ENCODE assay signal across 24 cellular contexts in genomic region chr15:33357845-33358244, GRCh38. TPM values are rescaled to one million over a fixed set of nuclear protein-coding genes. Genes with fewer than 3 reads are reported as not detected.
DNase-seq lines count a peak whose midpoint lies in the region; ATAC-seq, FAIRE-seq and TF ChIP-seq lines count a peak whose summit lies in the region.
"Had no signal": no experiment of that assay in that cellular context is flagged by ENCODE, and none has a peak within 500 bp of the region (broad histone marks: within the 10 kb centered on the region; RNA-seq: fewer than 3 reads in every experiment).

No MANE protein-coding gene starts in this region.

- H3K79me2 ChIP-seq in H1 (ENCODE audit: control insufficient read depth in 1 of 2, insufficient read depth in 2 of 2, low read length in 2 of 2) (no peaks in the 10 kb centered on the region), mesendoderm (ENCODE audit: control insufficient read depth, insufficient read depth, low read length) (no peaks in the 10 kb centered on the region)

- peaks cover 7 to 13% of the 10 kb centered on the region in 2 donors for H3K27me3 Mint-ChIP-seq in T-cell

- no peak overlapping the region for H3K4ac ChIP-seq in H1 (replicated peaks; ENCODE audit: insufficient read length, low read depth, low read length)
- no peak overlapping the region for H3K4ac ChIP-seq in mesendoderm (ENCODE audit: low read depth, low read length)

- intact Hi-C loops in psoas muscle (cut with DNase I): no loop called here
- intact Hi-C loops in esophagus muscularis mucosa (cut with DNase I): no loop called here

- peaks cover 38% of the 10 kb centered on the region for H3K4me1 ChIP-seq in SJCRH30
- H3K4me1 ChIP-seq in H1 (replicated peaks in 1 of 4; ENCODE audit: control insufficient read depth in 3 of 4, insufficient read depth in 4 of 4, low read length in 3 of 4): no peaks in the 10 kb centered on the region
- no peaks in the 10 kb centered on the region for H3K4me1 ChIP-seq in mesendoderm (ENCODE audit: control insufficient read depth, low read depth, low read length)
- no peaks in the 10 kb centered on the region for H3K4me1 ChIP-seq in psoas muscle
- no peaks in the 10 kb centered on the region for H3K4me1 ChIP-seq in esophagus muscularis mucosa

- no peak overlapping the region for H3K27ac Mint-ChIP-seq in T-cell
- H3K27ac Mint-ChIP-seq: GM23338, IgD-negative memory B cell had no signal

- no peak overlapping the region for H4K91ac ChIP-seq in H1 (replicated peaks; ENCODE audit: insufficient read length, low read length)

- H3K9me3 ChIP-seq in SJCRH30 (replicated peaks) (no peaks in the 10 kb centered on the region; the same call in 1 of the 2 replicates), H1 (ENCODE audit: insufficient read depth in 2 of 2, low read depth in 1 of 2, low read length in 1 of 2) (no peaks in the 10 kb centered on the region), psoas muscle (no peaks in the 10 kb centered on the region), esophagus muscularis mucosa (no peaks in the 10 kb centered on the region)

- CTCF ChIA-PET in H1 (lab: Charles Lee; ENCODE audit: partially characterized antibody): interaction anchor here (0.8 to 1.6 kb wide), 2 partner anchors 44 to 63 kb away, joined by 3 to 4 read pairs; no protein-coding TSS in a partner anchor
- CTCF ChIA-PET in T-cell (lab: Charles Lee): no interaction called here

- H3K36me3 ChIP-seq in SJCRH30 (no peaks in the 10 kb centered on the region), H1 (ENCODE audit: control insufficient read depth in 2 of 4, insufficient read depth in 4 of 4, low read length in 3 of 4) (no peaks in the 10 kb centered on the region), mesendoderm (ENCODE audit: control insufficient read depth, insufficient read depth, low read length) (no peaks in the 10 kb centered on the region), psoas muscle (ENCODE audit: insufficient read depth in 1 of 2, low read depth in 1 of 2) (no peaks in the 10 kb centered on the region), esophagus muscularis mucosa (no peaks in the 10 kb centered on the region)

- H3K4me3 ChIP-seq in SJCRH30 (0 out of 2 replicates have a peak overlapping the region, but pooled peaks have one; percentile 6), H1 (ENCODE audit: extremely low read depth in 1 of 4, insufficient read depth in 2 of 4, low read depth in 3 of 4, low read length in 4 of 4) (no peak overlapping the region), mesendoderm (ENCODE audit: low read length) (no peak overlapping the region), psoas muscle (no peak overlapping the region), esophagus muscularis mucosa (no peak overlapping the region)
- H3K4me3 ChIP-seq: GM23338 had no signal

- H3K23me2 ChIP-seq in H1 (ENCODE audit: low read depth, low read length): no peaks in the 10 kb centered on the region

- no peak overlapping the region for H3K4me3 Mint-ChIP-seq in T-cell
- H3K4me3 Mint-ChIP-seq: GM23338, IgD-negative memory B cell had no signal

- peak overlapping the region; percentile 41; the same call in 1 of the 2 replicates for H2AFZ ChIP-seq in H1 (ENCODE audit: low read length)
- H2AFZ ChIP-seq: GM23338 had no signal

- H3K14ac ChIP-seq in H1 (ENCODE audit: insufficient read length): no peak overlapping the region

- H2BK20ac ChIP-seq in H1 (ENCODE audit: low read length): no peak overlapping the region

- H3K4me2 ChIP-seq in H1 (ENCODE audit: insufficient read depth in 1 of 2, low read depth in 2 of 2, low read length in 2 of 2) (no peak overlapping the region), mesendoderm (ENCODE audit: low read length) (no peak overlapping the region)
- H3K4me2 ChIP-seq: GM23338 had no signal

- no peaks in the 10 kb centered on the region for H3K36me3 Mint-ChIP-seq in T-cell
- H3K36me3 Mint-ChIP-seq: IgD-negative memory B cell had no signal

- H4K5ac ChIP-seq in H1 (ENCODE audit: insufficient read length, low read depth, low read length): no peak overlapping the region
- H4K5ac ChIP-seq in mesendoderm (ENCODE audit: low read length): no peak overlapping the region

- H3K79me1 ChIP-seq in H1 (ENCODE audit: low read depth, low read length) (no peaks in the 10 kb centered on the region), mesendoderm (ENCODE audit: low read length) (no peaks in the 10 kb centered on the region)

- no peak overlapping the region for H2BK12ac ChIP-seq in H1 (ENCODE audit: low read depth, low read length)

- TF ChIP-seq EP300 in H1 (IDR thresholded peaks at IDR 0.05; ENCODE audit: borderline replicate concordance in 1 of 2, low read depth in 2 of 2, low read length in 2 of 2) (no peak), esophagus muscularis mucosa (IDR thresholded peaks at IDR 0.05) (no peak)

- H3K27ac ChIP-seq in SJCRH30 (peak overlapping the region; percentile 93), H1 (ENCODE audit: low read depth, low read length) (no peak overlapping the region), mesendoderm (ENCODE audit: low read depth, low read length) (no peak overlapping the region), psoas muscle (peak overlapping the region; percentile 21), esophagus muscularis mucosa (replicated peaks in 1 of 4) (no peak overlapping the region)
- H3K27ac ChIP-seq: C4-2B had no signal

- POLR2A ChIA-PET in H1 (lab: Charles Lee; ENCODE audit: partially characterized antibody) (no interaction called here), T-cell (lab: Charles Lee) (no interaction called here)

- no peak for FAIRE-seq in H1 (lab: Jason Lieb, UNC)
- FAIRE-seq: A204.1, D721Med had no signal

- WGBS in H1 (ENCODE audit: extremely low coverage in 1 of 2, insufficient coverage in 1 of 2, insufficient read length in 1 of 2, insufficient replicate concordance in 2 of 2, low coverage in 1 of 2, low lambda C conversion rate in 2 of 2, missing lambda C conversion rate in 1 of 2), 2 experiments: 92% methylated on average over 4 of the region's 4 CpGs; no CpG with 5 or more reads in 1 of the 2 experiments
- no CpG with 5 or more reads among the region's 4 CpGs for WGBS in mesendoderm (ENCODE audit: extremely low coverage, insufficient coverage, low lambda C conversion rate)
- 56 to 73% (median 60%) methylated on average over 4 of the region's 4 CpGs for WGBS in psoas muscle, 3 donors
- 85% methylated on average over 4 of the region's 4 CpGs for WGBS in esophagus muscularis mucosa

- TF ChIP-seq RAD21 in H1 (IDR thresholded peaks at IDR 0.05 in 1 of 2, conservative IDR thresholded peaks at IDR 0.05 in 1 of 2; ENCODE audit: low read depth in 2 of 2, low read length in 2 of 2): no peak

- H3K4me1 Mint-ChIP-seq in T-cell: no peaks in the 10 kb centered on the region
- H3K4me1 Mint-ChIP-seq: GM23338, IgD-negative memory B cell had no signal

- H3K18ac ChIP-seq in H1 (ENCODE audit: extremely low read depth, low read length) (no peak overlapping the region), mesendoderm (ENCODE audit: low read length) (no peak overlapping the region)

- TF ChIP-seq POLR2A in H1 (IDR thresholded peaks at IDR 0.05; ENCODE audit: control extremely low read depth in 1 of 2, low read depth in 2 of 2, low read length in 2 of 2) (no peak), esophagus muscularis mucosa (IDR thresholded peaks at IDR 0.05; ENCODE audit: low read depth) (no peak)

- no peak overlapping the region for H2BK15ac ChIP-seq in H1 (ENCODE audit: low read length)
- H2BK15ac ChIP-seq in mesendoderm (replicated peaks; ENCODE audit: low read depth): no peak overlapping the region

- TF ChIP-seq CTCF in H1 (IDR thresholded peaks at IDR 0.05; ENCODE audit: control extremely low read depth in 1 of 3, insufficient read depth in 1 of 3, low read depth in 1 of 3, low read length in 3 of 3) (no peak), psoas muscle (IDR thresholded peaks at IDR 0.05) (no peak), esophagus muscularis mucosa (IDR thresholded peaks at IDR 0.05) (no peak)

- H3K56ac ChIP-seq in H1 (replicated peaks; ENCODE audit: insufficient read length, low read depth, low read length) (no peak overlapping the region), mesendoderm (ENCODE audit: low read length) (peak overlapping the region; percentile 17)

- H3K9me3 Mint-ChIP-seq in T-cell: peaks cover 0 to 4% (median 0%) of the 10 kb centered on the region in 3 donors
- H3K9me3 Mint-ChIP-seq: GM23338 had no signal

- no peaks in the 10 kb centered on the region for H4K20me1 ChIP-seq in H1 (replicated peaks in 1 of 2; ENCODE audit: control insufficient read depth in 1 of 2, insufficient read depth in 2 of 2, low read length in 2 of 2)

- ATAC-seq in psoas muscle: peak in 2 of 4 donors; percentile 18 to 37
- no peak for ATAC-seq in HG03378 (IDR thresholded peaks at IDR 0.05; ENCODE audit: unreplicated experiment)
- no peak for ATAC-seq in T-cell (replicated peaks in 1 of 4)
- ATAC-seq: GM23338, Right ventricle myocardium inferior had no signal

- H4K8ac ChIP-seq in H1 (ENCODE audit: extremely low read depth, insufficient read depth, low read length): no peak overlapping the region
- H4K8ac ChIP-seq in mesendoderm (ENCODE audit: low read depth, low read length): no peak overlapping the region

- H3K23ac ChIP-seq in H1 (ENCODE audit: insufficient read length) (no peak overlapping the region), mesendoderm (ENCODE audit: low read length) (no peak overlapping the region)

- H3K27me3 ChIP-seq in SJCRH30 (no peaks in the 10 kb centered on the region), H1 (replicated peaks in 1 of 4; ENCODE audit: control insufficient read depth in 3 of 4, extremely low read depth in 1 of 4, insufficient read depth in 3 of 4, low read length in 3 of 4) (no peaks in the 10 kb centered on the region), mesendoderm (ENCODE audit: insufficient read depth, low read length, poor library complexity) (no peaks in the 10 kb centered on the region), psoas muscle (ENCODE audit: insufficient read depth in 3 of 3, low read length in 2 of 3) (peaks cover 0 to 2% (median 0%) of the 10 kb centered on the region in 3 donors), esophagus muscularis mucosa (no peaks in the 10 kb centered on the region)

- H3K9ac ChIP-seq in H1 (replicated peaks in 1 of 4; ENCODE audit: extremely low read depth in 1 of 4, low read depth in 3 of 4, low read length in 3 of 4) (no peak overlapping the region), mesendoderm (ENCODE audit: low read length) (no peak overlapping the region)

- no peak overlapping the region for H2AK5ac ChIP-seq in H1 (ENCODE audit: low read depth, low read length)
- no peak overlapping the region for H2AK5ac ChIP-seq in mesendoderm (ENCODE audit: low read length)

- H2BK5ac ChIP-seq in H1 (ENCODE audit: low read depth, low read length): no peak overlapping the region
- H2BK5ac ChIP-seq in mesendoderm (ENCODE audit: low read length): no peak overlapping the region

- H2BK120ac ChIP-seq in H1 (replicated peaks; ENCODE audit: low read depth, low read length) (no peak overlapping the region), mesendoderm (ENCODE audit: low read depth, low read length) (no peak overlapping the region)

- peak in 1 of 2 experiments; percentile 14 for DNase-seq in SJCRH30
- DNase-seq in H1 (ENCODE audit: low read depth in 1 of 2, low spot score in 2 of 2): no peak
- DNase-seq in mesendoderm: no peak
- DNase-seq in psoas muscle: no peak
- no peak for DNase-seq in esophagus muscularis mucosa (ENCODE audit: extremely low spot score)
- DNase-seq in NCI-H2107 treated with DMSO at 0.1 percent for 48 hours (lab: John Stamatoyannopoulos, UW; ENCODE audit: unreplicated experiment): no peak
- DNase-seq in T-cell: no peak
- DNase-seq: DMS53, GF-D8, HCEC 1CT, Karpas-422, NCI-H1694, NCI-H2081, NCI-H2171 treated with DMSO at 0.1 percent for 48 hours, NCI-H446, NCI-H526 had no signal

RNA-seq across cellular contexts. Expression of gene RYR3, which starts 47.1 kb away (rescaled TPM):
- total RNA-seq in SJCRH30 (2014; rRNA removed; shearing (Covaris generic)): 20.0 and 23.4 TPM in 2 replicates
- total RNA-seq in H1 (2021; fragmentation: NEBNext Ultra II Directional; extraction: Animal tissue kit (Norgen Biotek cat#: 25700)): 0.46 and 3.4 TPM in 2 replicates
- polyA plus RNA-seq in H1 (2011; rRNA removed) (0.24 and 0.33 TPM in 2 replicates), psoas muscle (1 to 10 TPM; 2.5 to 8.3 (median 3.2) TPM)
- 0.36 TPM for polyA plus RNA-seq in H1 (2011; cell fraction: cytosol; rRNA removed)
- polyA plus RNA-seq in H1 (2011; cell fraction: nucleus; rRNA removed): 0.87 TPM
- polyA plus RNA-seq in H1 (2012, experiment 1 of 2): 0.55 to 2.1 TPM (median 0.91 TPM) in 4 replicates
- polyA plus RNA-seq in H1 (2012, experiment 2 of 2): 0.08 TPM
- polyA plus RNA-seq in H1 (2013, experiment 1 of 2): 0.53 TPM
- 0.48 TPM for polyA plus RNA-seq in H1 (2013, experiment 2 of 2)
- polyA minus RNA-seq in H1 (2011; rRNA and poly(A)+ RNA removed): 0.79 and 1.1 TPM in 2 replicates
- polyA minus RNA-seq in H1 (2011; cell fraction: cytosol; rRNA and poly(A)+ RNA removed): 0.95 TPM
- polyA minus RNA-seq in H1 (2011; cell fraction: nucleus; rRNA and poly(A)+ RNA removed): 1.9 TPM
- polyA plus RNA-seq in mesendoderm (2013, experiment 1 of 2): 0.37 TPM
- polyA plus RNA-seq in mesendoderm (2013, experiment 2 of 2): 0.38 TPM
- total RNA-seq in psoas muscle (100 to 1,000 TPM in 2 of 4 donors, 10 to 100 TPM in 2; 24.0 to 159 (median 114) TPM), esophagus muscularis mucosa (1 to 10 TPM; 3.7 to 7.2 (median 4.5) TPM), T-cell (under 1 TPM in 4 of 5 donors, not detected in 1; 0.03 to 0.07 (median 0.04) TPM)
- total RNA-seq: MCF 10A, Right ventricle myocardium inferior had no signal

Comparison
In these comparisons a context has a peak if more than half of its experiments do, and no peak if none do; other contexts are left out.
1. H3K27ac ChIP-seq: peak in SJCRH30 (single experiment) and psoas muscle (single experiment); none in H1 (single experiment), mesendoderm (single experiment) and esophagus muscularis mucosa (0 of 4).